ENCODE assay signal across 9 cellular contexts in genomic region chr12:121223283-121223946, GRCh38. TPM values are rescaled to one million over a fixed set of nuclear protein-coding genes. Genes with fewer than 3 reads are reported as not detected.
DNase-seq lines count a peak whose midpoint lies in the region; ATAC-seq and TF ChIP-seq lines count a peak whose summit lies in the region.
"Had no signal": no experiment of that assay in that cellular context is flagged by ENCODE, and none has a peak within 500 bp of the region (broad histone marks: within the 10 kb centered on the region; RNA-seq: fewer than 3 reads in every experiment).

No MANE protein-coding gene starts in this region.

- no peaks in the 10 kb centered on the region for H3K9me3 ChIP-seq in OCI-LY1 (ENCODE audit: low read length)
- no peaks in the 10 kb centered on the region for H3K9me3 ChIP-seq in parathyroid adenoma (ENCODE audit: control insufficient read depth, low read length)
- H3K9me3 ChIP-seq in aorta (ENCODE audit: control insufficient read depth, low read length): no peaks in the 10 kb centered on the region

- intact Hi-C loops in aorta (cut with DNase I): no loop called here

- H3K27me3 ChIP-seq in OCI-LY1 (ENCODE audit: insufficient read depth, low read length): no peaks in the 10 kb centered on the region
- no peaks in the 10 kb centered on the region for H3K27me3 ChIP-seq in parathyroid adenoma (ENCODE audit: control insufficient read depth, insufficient read depth, low read length)
- no peaks in the 10 kb centered on the region for H3K27me3 ChIP-seq in aorta (ENCODE audit: control insufficient read depth in 1 of 2, insufficient read depth in 2 of 2, low read length in 1 of 2)

- H3K4me1 ChIP-seq in OCI-LY1 (ENCODE audit: insufficient read depth, low read length, severe bottlenecking) (peaks cover 33% of the 10 kb centered on the region), parathyroid adenoma (peaks cover 8% of the 10 kb centered on the region), aorta (ENCODE audit: control insufficient read depth in 1 of 2, insufficient read depth in 2 of 2, low read length in 2 of 2) (no peaks in the 10 kb centered on the region)

- peak overlapping the region; percentile 4; the same call in 1 of the 2 replicates for H3K9ac ChIP-seq in OCI-LY1 (ENCODE audit: low read length)
- no peak overlapping the region for H3K9ac ChIP-seq in parathyroid adenoma
- H3K9ac ChIP-seq: KMS-11 had no signal

- H3K79me2 ChIP-seq in OCI-LY1 (ENCODE audit: insufficient read depth, low read length) (no peaks in the 10 kb centered on the region), parathyroid adenoma (no peaks in the 10 kb centered on the region)

- in situ Hi-C loops in G401 (cut with HindIII; ENCODE audit: low sequenced_read_pairs): no loop called here
- in situ Hi-C loops in astrocyte of the cerebellum (cut with HindIII; ENCODE audit: low sequenced_read_pairs): no loop called here

- TF ChIP-seq CTCF in OCI-LY1 (IDR thresholded peaks at IDR 0.05; ENCODE audit: low read length) (peak; percentile 70), astrocyte of the cerebellum (IDR thresholded peaks at IDR 0.05; ENCODE audit: low read depth, low read length, missing control alignments) (peak; percentile 25), parathyroid adenoma (IDR thresholded peaks at IDR 0.05) (peak; percentile 27)

- WGBS in aorta, 2 donors: 86 to 90% methylated on average over 15 of the region's 15 CpGs

- no peaks in the 10 kb centered on the region for H4K20me1 ChIP-seq in OCI-LY1 (ENCODE audit: insufficient read depth, low read length)

- DNase-seq in G401 (ENCODE audit: low spot score) (peak; percentile 73), astrocyte of the cerebellum (ENCODE audit: low read depth) (no peak), aorta (no peak), putamen (ENCODE audit: low spot score) (no peak), DMS79 (lab: John Stamatoyannopoulos, UW) (no peak)

- H2AFZ ChIP-seq in OCI-LY1 (ENCODE audit: low read length) (0 out of 2 replicates have a peak overlapping the region, but pooled peaks have one; percentile 16), parathyroid adenoma (no peak overlapping the region)

- ATAC-seq in aorta (ENCODE audit: low FRiP score): no peak
- ATAC-seq in HG03108 (IDR thresholded peaks at IDR 0.05; ENCODE audit: unreplicated experiment): no peak

- H3K36me3 ChIP-seq in OCI-LY1 (ENCODE audit: insufficient read depth, low read length) (peaks cover 15% of the 10 kb centered on the region; the same call in 1 of the 2 replicates), parathyroid adenoma (ENCODE audit: control insufficient read depth, insufficient read depth, low read length) (no peaks in the 10 kb centered on the region), aorta (ENCODE audit: control insufficient read depth in 1 of 2, insufficient read depth in 2 of 2, low read length in 1 of 2) (no peaks in the 10 kb centered on the region)

- peak overlapping the region; percentile 1 for H3K4me3 ChIP-seq in OCI-LY1 (ENCODE audit: low read depth, low read length, poor library complexity, severe bottlenecking)
- no peak overlapping the region for H3K4me3 ChIP-seq in astrocyte of the cerebellum (ENCODE audit: low read depth, low read length)
- H3K4me3 ChIP-seq in parathyroid adenoma (ENCODE audit: low read depth, low read length): no peak overlapping the region
- H3K4me3 ChIP-seq in aorta (ENCODE audit: low read length in 2 of 2): no peak overlapping the region

- H3K27ac ChIP-seq in OCI-LY1 (ENCODE audit: low read depth, low read length, poor library complexity, severe bottlenecking) (peak overlapping the region; percentile 88), parathyroid adenoma (no peak overlapping the region), aorta (ENCODE audit: low read depth in 1 of 2, low read length in 2 of 2) (no peak overlapping the region)
- H3K27ac ChIP-seq: KMS-11 had no signal

- peaks cover 4% of the 10 kb centered on the region; the same call in 1 of the 2 replicates for H3F3A ChIP-seq in OCI-LY1 (ENCODE audit: insufficient read depth, low read length)

- H3K9me2 ChIP-seq in OCI-LY1 (ENCODE audit: low read depth, low read length): no peaks in the 10 kb centered on the region

- H3K4me2 ChIP-seq in OCI-LY1 (ENCODE audit: low read length) (peak overlapping the region; percentile 24; the same call in 1 of the 2 replicates), parathyroid adenoma (ENCODE audit: low read length) (no peak overlapping the region)
- H3K4me2 ChIP-seq: KMS-11 had no signal

RNA-seq across cellular contexts. Expression of gene P2RX4, which starts 13.5 kb away (rescaled TPM):
- total RNA-seq in G401 (2014; rRNA removed; shearing (Covaris generic)): 20.7 and 48.2 TPM in 2 replicates
- 10 to 100 TPM; 22.3 to 32.0 TPM for total RNA-seq in aorta
- polyA plus RNA-seq in aorta: 10 to 100 TPM; 23.3 to 24.6 TPM
